ENCODE assay signal across 9 cellular contexts in the genomic region with DNA sequence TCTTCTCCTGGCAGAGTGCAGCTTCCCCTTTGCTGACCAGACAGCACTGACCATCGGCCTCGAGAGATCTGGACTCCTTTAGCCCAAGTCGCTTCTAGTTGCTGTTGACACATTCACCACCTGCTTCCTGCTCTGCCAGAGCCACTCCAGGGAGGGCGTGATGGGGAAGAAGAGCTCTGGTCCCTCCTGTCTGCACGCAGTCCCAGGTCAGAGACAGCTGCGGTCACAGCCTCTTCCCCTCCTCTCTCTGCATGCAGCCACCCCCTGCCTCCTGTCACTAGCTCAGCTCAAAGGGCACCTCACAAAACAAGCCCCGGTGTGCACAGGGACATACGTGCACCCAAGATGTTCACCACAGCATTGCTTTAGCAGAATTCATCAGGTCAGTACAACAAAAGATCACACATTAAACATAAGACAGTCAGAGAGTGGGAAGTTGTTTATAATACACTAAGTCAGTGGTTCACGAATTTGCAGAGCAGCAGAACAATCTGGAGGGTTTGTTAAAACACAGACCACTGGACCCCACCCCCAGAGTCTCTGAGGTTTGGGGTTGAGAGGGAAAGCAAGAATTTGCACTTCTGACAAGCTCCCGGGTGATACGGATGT.
DNase-seq lines count a peak whose midpoint lies in the region; ATAC-seq and TF ChIP-seq lines count a peak whose summit lies in the region.
"Had no signal": no experiment of that assay in that cellular context is flagged by ENCODE, and none has a peak within 500 bp of the region (broad histone marks: within the 10 kb centered on the region; RNA-seq: fewer than 3 reads in every experiment).

No MANE protein-coding gene starts in this region.

- H3K27ac ChIP-seq in OCI-LY7 (ENCODE audit: low read depth, low read length, poor library complexity, severe bottlenecking), result no peak overlapping the region
- H3K27ac ChIP-seq: cardiac muscle cell had no signal

- peak overlapping the region; percentile 31 for H3K27ac Mint-ChIP-seq in dendritic cell treated with granulocyte-macrophage colony-stimulating factor and Interleukin-4, amounts not matched to agents 40 ng/mL and 50 ng/mL, for 4 days

- H3K9me3 ChIP-seq in OCI-LY7 (ENCODE audit: low read length), result 0 out of 2 replicates have a peak, but pooled peaks cover 5% of the 10 kb centered on the region

- H3K9me3 Mint-ChIP-seq in dendritic cell treated with granulocyte-macrophage colony-stimulating factor and Interleukin-4, amounts not matched to agents 40 ng/mL and 50 ng/mL, for 4 days, result no peaks in the 10 kb centered on the region

- peak overlapping the region; percentile 21; the same call in 1 of the 2 replicates for H2AFZ ChIP-seq in OCI-LY7 (ENCODE audit: low read length)

- peaks cover 20% of the 10 kb centered on the region for H3K4me1 ChIP-seq in OCI-LY7 (ENCODE audit: insufficient read depth, low read length, poor library complexity, severe bottlenecking)

- CTCF ChIA-PET in OCI-LY7 (lab: Charles Lee; ENCODE audit: unreplicated experiment), result interaction anchor here (1.0 kb wide), 1 partner anchor 147 kb away, joined by 4 read pairs; no protein-coding TSS in a partner anchor

- no peak overlapping the region for H3K4me2 ChIP-seq in OCI-LY7 (ENCODE audit: low read length)

- no peak for ATAC-seq in GM21526 (IDR thresholded peaks at IDR 0.05; ENCODE audit: low FRiP score, unreplicated experiment)
- no peak for ATAC-seq in GM19351 (IDR thresholded peaks at IDR 0.05; ENCODE audit: unreplicated experiment)

- no peak for TF ChIP-seq CTCF in OCI-LY7 (conservative IDR thresholded peaks at IDR 0.05; ENCODE audit: low read length)

- DNase-seq in stimulated activated naive CD4-positive, alpha-beta T cell treated with Interleukin-2 at 50 U/mL for 16 hours (lab: John Stamatoyannopoulos, UW), result peak; percentile 3
- DNase-seq in stimulated activated naive CD4-positive, alpha-beta T cell (lab: John Stamatoyannopoulos, UW), result no peak
- DNase-seq in OCI-LY7 (ENCODE audit: low spot score) (peak; percentile 13), NCI-H82 (lab: John Stamatoyannopoulos, UW) (no peak), H7 (no peak)

- H3K27me3 ChIP-seq in H7 (ENCODE audit: control insufficient read depth, insufficient read depth, low read length), result no peaks in the 10 kb centered on the region
- H3K27me3 ChIP-seq: cardiac muscle cell had no signal

- H4K20me1 ChIP-seq in OCI-LY7 (ENCODE audit: insufficient read depth, low read length), result no peaks in the 10 kb centered on the region

- POLR2A ChIA-PET in OCI-LY7 (lab: Charles Lee), result interaction anchor here (0.7 to 1.1 kb wide), 2 partner anchors 169 to 1249 kb away, joined by 3 read pairs; a partner anchor contains a TSS

- no TSS peak for BruUV-seq in OCI-LY7 (replicated peaks; lab: Mats Ljungman, UMichigan)

- no peak overlapping the region for H3K4me3 Mint-ChIP-seq in dendritic cell treated with granulocyte-macrophage colony-stimulating factor and Interleukin-4, amounts not matched to agents 40 ng/mL and 50 ng/mL, for 4 days

- H3K36me3 ChIP-seq in OCI-LY7 (ENCODE audit: insufficient read depth, low read length), result no peaks in the 10 kb centered on the region
- H3K36me3 ChIP-seq in H7 (replicated peaks; ENCODE audit: control insufficient read depth, insufficient read depth, low read length), result no peaks in the 10 kb centered on the region
- H3K36me3 ChIP-seq: cardiac muscle cell had no signal

- peaks cover 40% of the 10 kb centered on the region for H3K4me1 Mint-ChIP-seq in dendritic cell treated with granulocyte-macrophage colony-stimulating factor and Interleukin-4, amounts not matched to agents 40 ng/mL and 50 ng/mL, for 4 days (ENCODE audit: low read depth)

- intact Hi-C loops in OCI-LY7 (cut with micrococcal nuclease; ENCODE audit: unreplicated experiment), result no loop called here
- intact Hi-C loops in dendritic cell treated with granulocyte-macrophage colony-stimulating factor and Interleukin-4, amounts not matched to agents 40 ng/mL and 50 ng/mL, for 4 days (cut with micrococcal nuclease), result no loop called here

- H3K9me2 ChIP-seq in OCI-LY7 (ENCODE audit: insufficient read depth, low read length), result no peaks in the 10 kb centered on the region

- peaks cover 13% of the 10 kb centered on the region for H3K27me3 Mint-ChIP-seq in dendritic cell treated with granulocyte-macrophage colony-stimulating factor and Interleukin-4, amounts not matched to agents 40 ng/mL and 50 ng/mL, for 4 days

- no peaks in the 10 kb centered on the region for H3K36me3 Mint-ChIP-seq in dendritic cell treated with granulocyte-macrophage colony-stimulating factor and Interleukin-4, amounts not matched to agents 40 ng/mL and 50 ng/mL, for 4 days (ENCODE audit: low read depth)

- H3K79me2 ChIP-seq in OCI-LY7 (ENCODE audit: insufficient read depth, low read depth, low read length), result no peaks in the 10 kb centered on the region

- H3K4me3 ChIP-seq in OCI-LY7 (ENCODE audit: low read depth, low read length, poor library complexity, severe bottlenecking), result no peak overlapping the region
- H3K4me3 ChIP-seq in H7 (ENCODE audit: insufficient read depth, low read depth, low read length), result no peak overlapping the region
- H3K4me3 ChIP-seq: cardiac muscle cell had no signal

Comparison
In these comparisons a context has a peak if more than half of its experiments do, and no peak if none do; other contexts are left out.
1. DNase-seq: peak in stimulated activated naive CD4-positive, alpha-beta T cell treated with Interleukin-2 at 50 U/mL for 16 hours (single experiment) and OCI-LY7 (single experiment); none in stimulated activated naive CD4-positive, alpha-beta T cell (0 of 6), NCI-H82 (single experiment) and H7 (single experiment).